In genomic region chr1:207910678-207911354, GRCh38 we compare ENCODE assay signal across 8 cellular contexts. TPM values are rescaled to one million over a fixed set of nuclear protein-coding genes. Genes with fewer than 3 reads are reported as not detected.
A peak's percentile ranks its signal among the peaks of the same experiment; 100 is the strongest.
DNase-seq lines count a peak whose midpoint lies in the region; ATAC-seq, FAIRE-seq and TF ChIP-seq lines count a peak whose summit lies in the region.

Gene CD34, minus strand, starts transcription at chr1:207911125. Its CDS starts 45 bp downstream, at chr1:207911080.

- no peak within 1 kb of the TSS for H3K4me3 ChIP-seq in CD8-positive, alpha-beta memory T cell (ENCODE audit: low read length)
- peak within 1 kb of the TSS; percentile 35 for H3K4me3 ChIP-seq in ectodermal cell (ENCODE audit: insufficient read depth, low read depth, low read length)
- H3K4me3 ChIP-seq in mesodermal cell (ENCODE audit: extremely low read depth, insufficient read depth, low read length, poor library complexity, severe bottlenecking) = peak within 1 kb of the TSS; percentile 34
- H3K4me3 ChIP-seq in tibial artery = peak within 1 kb of the TSS; percentile 53 to 56

- H3K9me3 Mint-ChIP-seq in CD8-positive, alpha-beta memory T cell = no peaks in the 10 kb centered on the region

- H3K36me3 Mint-ChIP-seq in CD8-positive, alpha-beta memory T cell = no peaks in the 10 kb centered on the region

- H3K9me3 ChIP-seq in CD8-positive, alpha-beta memory T cell (ENCODE audit: low read length) = no peaks in the 10 kb centered on the region
- H3K9me3 ChIP-seq in ectodermal cell (ENCODE audit: control insufficient read depth, low read length) (no peaks in the 10 kb centered on the region), mesodermal cell (ENCODE audit: control insufficient read depth, low read length) (no peaks in the 10 kb centered on the region), tibial artery (no peaks in the 10 kb centered on the region)

- peak within 1 kb of the TSS in 6 of 7 donors; percentile 50 to 68 (median 60) for H3K4me3 Mint-ChIP-seq in CD8-positive, alpha-beta memory T cell

- POLR2A ChIA-PET in CD8-positive, alpha-beta memory T cell (lab: Charles Lee) = no interaction called here

- H3K27ac Mint-ChIP-seq in CD8-positive, alpha-beta memory T cell = peak within 1 kb of the TSS in 2 of 8 donors; percentile 20 to 41

- 8 to 9% methylated on average over 54 of the region's 54 CpGs for WGBS in ectodermal cell, 2 experiments
- WGBS in mesodermal cell (ENCODE audit: insufficient coverage in 2 of 2), 2 experiments = 10 to 12% methylated on average over 23 to 26 of the region's 54 CpGs

- H3K27ac ChIP-seq in CD8-positive, alpha-beta memory T cell (ENCODE audit: low read depth, low read length) = no peak within 1 kb of the TSS
- H3K27ac ChIP-seq in ectodermal cell (ENCODE audit: insufficient read depth, low read depth, low read length, poor library complexity, severe bottlenecking) (no peak within 1 kb of the TSS), mesodermal cell (ENCODE audit: low read depth, low read length, severe bottlenecking) (no peak within 1 kb of the TSS), tibial artery (peak within 1 kb of the TSS; percentile 25 to 71)

- TF ChIP-seq CTCF in tibial artery (IDR thresholded peaks at IDR 0.05) = no peak

- no peak for FAIRE-seq in RCC 7860 (lab: Jason Lieb, UNC)

- intact Hi-C loops in tibial artery (cut with DNase I; ENCODE audit: low total_unique reads) = no loop called here

- H3K27me3 Mint-ChIP-seq in CD8-positive, alpha-beta memory T cell = peaks cover 39 to 73% of the 10 kb centered on the region in 2 donors

- no peaks in the 10 kb centered on the region for H3K36me3 ChIP-seq in CD8-positive, alpha-beta memory T cell (ENCODE audit: insufficient read depth, low read length)
- H3K36me3 ChIP-seq in ectodermal cell (ENCODE audit: control insufficient read depth, insufficient read depth, low read length) = no peaks in the 10 kb centered on the region
- no peaks in the 10 kb centered on the region for H3K36me3 ChIP-seq in mesodermal cell (ENCODE audit: control insufficient read depth, insufficient read depth, low read length)
- H3K36me3 ChIP-seq in tibial artery = no peaks in the 10 kb centered on the region

- no peak for ATAC-seq in GM21737 (IDR thresholded peaks at IDR 0.05; ENCODE audit: unreplicated experiment)

- peaks cover 4% of the 10 kb centered on the region for H3K4me1 ChIP-seq in CD8-positive, alpha-beta memory T cell (ENCODE audit: insufficient read depth, low read length)
- H3K4me1 ChIP-seq in ectodermal cell (ENCODE audit: control insufficient read depth, insufficient read depth, low read length) (no peaks in the 10 kb centered on the region), mesodermal cell (ENCODE audit: control insufficient read depth, insufficient read depth, low read length, poor library complexity, severe bottlenecking) (peaks cover 7% of the 10 kb centered on the region), tibial artery (peaks cover 0 to 13% (median 7%) of the 10 kb centered on the region in 4 donors)

- CTCF ChIA-PET in CD8-positive, alpha-beta memory T cell (lab: Charles Lee) = interaction anchor here (1.0 to 1.3 kb wide), 2 partner anchors 24 to 26 kb away, joined by 5 to 6 read pairs; no protein-coding TSS in a partner anchor

- H3K27me3 ChIP-seq in CD8-positive, alpha-beta memory T cell (ENCODE audit: insufficient read depth, low read length, poor library complexity, severe bottlenecking) = peaks cover 15% of the 10 kb centered on the region
- H3K27me3 ChIP-seq in ectodermal cell (ENCODE audit: control insufficient read depth, insufficient read depth, low read length, poor library complexity, severe bottlenecking) (peaks cover 49% of the 10 kb centered on the region), tibial artery (peaks cover 0 to 7% of the 10 kb centered on the region in 2 donors)

- peaks cover 11 to 21% (median 15%) of the 10 kb centered on the region in 3 donors for H3K4me1 Mint-ChIP-seq in CD8-positive, alpha-beta memory T cell

- no peak for DNase-seq in CD8-positive, alpha-beta memory T cell
- DNase-seq in NCI-H69 (lab: John Stamatoyannopoulos, UW) (peak; percentile 33), tibial artery (peak; percentile 53 to 74), RCC 7860 (ENCODE audit: low spot score) (no peak), DMS114 treated with DMSO at 0.1 percent for 48 hours (lab: John Stamatoyannopoulos, UW; ENCODE audit: unreplicated experiment) (no peak)

RNA-seq across cellular contexts. Expression of gene CD34, which starts in this region (rescaled TPM):
- not detected for total RNA-seq in CD8-positive, alpha-beta memory T cell
- not detected for polyA plus RNA-seq in CD8-positive, alpha-beta memory T cell
- polyA plus RNA-seq in ectodermal cell (2013, experiment 1 of 4) = 0.63 TPM
- polyA plus RNA-seq in ectodermal cell (2013, experiment 2 of 4) = 0.91 TPM
- 0.85 TPM for polyA plus RNA-seq in ectodermal cell (2013, experiment 3 of 4)
- polyA plus RNA-seq in ectodermal cell (2013, experiment 4 of 4) = 1.5 TPM
- 33.7 TPM for polyA plus RNA-seq in mesodermal cell (2013, experiment 1 of 2)
- 21.7 TPM for polyA plus RNA-seq in mesodermal cell (2013, experiment 2 of 2)

Comparison
In these comparisons a context has a peak if more than half of its experiments do, and no peak if none do; other contexts are left out.
1. DNase-seq: peak in NCI-H69 (single experiment) and tibial artery (2 of 2); none in CD8-positive, alpha-beta memory T cell (0 of 5), RCC 7860 (single experiment) and DMS114 treated with DMSO at 0.1 percent for 48 hours (single experiment).
2. H3K27ac ChIP-seq: peak in tibial artery (2 of 2); none in CD8-positive, alpha-beta memory T cell (single experiment), ectodermal cell (single experiment) and mesodermal cell (single experiment).